ENCODE assay signal across 20 cellular contexts in the genomic region with DNA sequence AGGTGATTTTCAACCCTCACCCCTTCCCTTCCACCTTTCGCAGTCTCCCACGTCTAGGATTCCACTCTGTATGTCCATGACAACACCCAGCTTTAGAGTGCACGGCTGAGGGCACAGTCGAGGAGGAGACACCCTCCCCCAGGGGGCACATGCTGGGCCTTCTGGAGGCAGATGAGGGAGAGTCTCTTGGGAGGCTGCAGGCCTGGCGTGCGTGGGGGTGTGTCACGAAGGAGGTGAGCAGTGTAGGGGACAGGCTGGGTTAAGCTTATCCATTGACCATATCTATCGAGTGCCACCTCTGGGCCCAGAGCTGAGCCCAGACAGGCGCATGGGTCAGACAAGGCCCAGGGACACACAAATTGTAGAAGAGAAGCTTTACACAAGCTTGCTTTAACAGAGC. TPM values are rescaled to one million over a fixed set of nuclear protein-coding genes. Genes with fewer than 3 reads are reported as not detected.
DNase-seq lines count a peak whose midpoint lies in the region; ATAC-seq and TF ChIP-seq lines count a peak whose summit lies in the region.
"Had no signal": no experiment of that assay in that cellular context is flagged by ENCODE, and none has a peak within 500 bp of the region (broad histone marks: within the 10 kb centered on the region; RNA-seq: fewer than 3 reads in every experiment).

No MANE protein-coding gene starts in this region.

- TF ChIP-seq POLR2A in upper lobe of left lung (IDR thresholded peaks at IDR 0.05) = no peak

- no peaks in the 10 kb centered on the region for H3K27me3 Mint-ChIP-seq in natural killer cell treated with Interleukin-12 subunit alpha and Interleukin-12 subunit beta and Interleukin-15 and Interleukin-18, amount 100 ng/mL, for 72 hours
- H3K27me3 Mint-ChIP-seq in natural killer cell (ENCODE audit: low read depth in 2 of 2) = no peaks in the 10 kb centered on the region
- H3K27me3 Mint-ChIP-seq: B cell had no signal

- H3K4me1 ChIP-seq in lung (ENCODE audit: control insufficient read depth in 2 of 2, insufficient read depth in 2 of 2, low read length in 2 of 2) = no peaks in the 10 kb centered on the region
- H3K4me1 ChIP-seq in upper lobe of left lung = no peaks in the 10 kb centered on the region
- peaks cover 11% of the 10 kb centered on the region for H3K4me1 ChIP-seq in mucosa of descending colon (ENCODE audit: low read depth)

- H3K27me3 ChIP-seq in lung (ENCODE audit: control insufficient read depth, insufficient read depth) (no peaks in the 10 kb centered on the region), upper lobe of left lung (no peaks in the 10 kb centered on the region)
- H3K27me3 ChIP-seq: BLaER1 treated with 17β-estradiol and CSF1 and Interleukin-3, amounts not matched to agents 10 nM and 100 nM had no signal

- H3K9me3 ChIP-seq in lung (ENCODE audit: control insufficient read depth in 2 of 2, insufficient read depth in 1 of 2, low read length in 1 of 2) (peaks cover 0 to 7% of the 10 kb centered on the region in 2 donors), upper lobe of left lung (peaks cover 0 to 9% (median 2%) of the 10 kb centered on the region in 4 donors), mucosa of descending colon (peaks cover 6% of the 10 kb centered on the region)

- H3K27ac Mint-ChIP-seq in natural killer cell treated with Interleukin-12 subunit alpha and Interleukin-12 subunit beta and Interleukin-15 and Interleukin-18, amount 100 ng/mL, for 72 hours = no peak overlapping the region
- no peak overlapping the region for H3K27ac Mint-ChIP-seq in natural killer cell
- H3K27ac Mint-ChIP-seq: B cell; CD4-positive, CD25-positive, alpha-beta regulatory T cell; CD8-positive, alpha-beta memory T cell had no signal

- no peak overlapping the region for H3K4me3 Mint-ChIP-seq in natural killer cell treated with Interleukin-12 subunit alpha and Interleukin-12 subunit beta and Interleukin-15 and Interleukin-18, amount 100 ng/mL, for 72 hours
- no peak overlapping the region for H3K4me3 Mint-ChIP-seq in natural killer cell
- H3K4me3 Mint-ChIP-seq: B cell; CD4-positive, CD25-positive, alpha-beta regulatory T cell; CD8-positive, alpha-beta memory T cell; H9 had no signal

- H3K36me3 Mint-ChIP-seq in natural killer cell treated with Interleukin-12 subunit alpha and Interleukin-12 subunit beta and Interleukin-15 and Interleukin-18, amount 100 ng/mL, for 72 hours = no peaks in the 10 kb centered on the region
- H3K36me3 Mint-ChIP-seq in natural killer cell = no peaks in the 10 kb centered on the region
- H3K36me3 Mint-ChIP-seq: CD4-positive, CD25-positive, alpha-beta regulatory T cell had no signal

- DNase-seq in natural killer cell treated with Interleukin-12 subunit alpha and Interleukin-12 subunit beta and Interleukin-15 and Interleukin-18, amount 100 ng/mL, for 72 hours (ENCODE audit: low spot score) = no peak
- DNase-seq in natural killer cell (no peak), lung (ENCODE audit: low spot score) (peak; percentile 21), upper lobe of left lung (no peak), mucosa of descending colon (no peak), iPS-NIHi11 (ENCODE audit: low spot score) (no peak), HuH-7 (ENCODE audit: low spot score) (no peak)
- DNase-seq: 8988T; CD4-positive, CD25-positive, alpha-beta regulatory T cell; CD8-positive, alpha-beta memory T cell; COR-L47; DMS153; DMS79; GDM1; H9 had no signal

- peak; percentile 41 to 61 for ATAC-seq in natural killer cell treated with Interleukin-12 subunit alpha and Interleukin-12 subunit beta and Interleukin-15 and Interleukin-18, amount 100 ng/mL, for 72 hours
- ATAC-seq in natural killer cell (no peak), lung (ENCODE audit: insufficient read depth, low FRiP score) (no peak), upper lobe of left lung (ENCODE audit: low FRiP score in 2 of 2) (peak; percentile 14 to 50), mucosa of descending colon (no peak)

- H3K36me3 ChIP-seq in lung (ENCODE audit: control insufficient read depth in 2 of 2, insufficient read depth in 2 of 2, low read length in 2 of 2) = no peaks in the 10 kb centered on the region
- no peaks in the 10 kb centered on the region for H3K36me3 ChIP-seq in upper lobe of left lung
- H3K36me3 ChIP-seq in mucosa of descending colon (ENCODE audit: low read depth) = no peaks in the 10 kb centered on the region
- H3K36me3 ChIP-seq: BLaER1 treated with 17β-estradiol and CSF1 and Interleukin-3, amounts not matched to agents 10 nM and 100 nM had no signal

- no peak for TF ChIP-seq EP300 in upper lobe of left lung (IDR thresholded peaks at IDR 0.05)

- TF ChIP-seq CTCF in natural killer cell (IDR thresholded peaks at IDR 0.05) (no peak), lung (IDR thresholded peaks at IDR 0.05; ENCODE audit: control extremely low read depth, extremely low read depth) (no peak), upper lobe of left lung (IDR thresholded peaks at IDR 0.05) (no peak), mucosa of descending colon (IDR thresholded peaks at IDR 0.05) (no peak)

- H3K4me3 ChIP-seq in lung = no peak overlapping the region
- no peak overlapping the region for H3K4me3 ChIP-seq in upper lobe of left lung
- H3K4me3 ChIP-seq in mucosa of descending colon = no peak overlapping the region
- H3K4me3 ChIP-seq: BLaER1 treated with 17β-estradiol and CSF1 and Interleukin-3, amounts not matched to agents 10 nM and 100 nM had no signal

- H3K27ac ChIP-seq in lung (ENCODE audit: low read depth in 1 of 2, low read length in 1 of 2) (no peak overlapping the region), upper lobe of left lung (no peak overlapping the region)
- H3K27ac ChIP-seq: BLaER1 treated with 17β-estradiol and CSF1 and Interleukin-3, amounts not matched to agents 10 nM and 100 nM had no signal

- H3K4me1 Mint-ChIP-seq in natural killer cell treated with Interleukin-12 subunit alpha and Interleukin-12 subunit beta and Interleukin-15 and Interleukin-18, amount 100 ng/mL, for 72 hours (ENCODE audit: low read depth in 2 of 2) = no peaks in the 10 kb centered on the region
- H3K4me1 Mint-ChIP-seq in natural killer cell = no peaks in the 10 kb centered on the region
- H3K4me1 Mint-ChIP-seq: B cell; CD4-positive, CD25-positive, alpha-beta regulatory T cell; CD8-positive, alpha-beta memory T cell had no signal

- WGBS in lung, 2 donors = 91 to 95% methylated on average over 9 of the region's 9 CpGs
- WGBS in upper lobe of left lung, 2 donors = 94 to 95% methylated on average over 9 of the region's 9 CpGs

- H3K9me3 Mint-ChIP-seq in natural killer cell treated with Interleukin-12 subunit alpha and Interleukin-12 subunit beta and Interleukin-15 and Interleukin-18, amount 100 ng/mL, for 72 hours = peaks cover 1% of the 10 kb centered on the region
- H3K9me3 Mint-ChIP-seq in natural killer cell = peaks cover 0 to 4% of the 10 kb centered on the region in 2 donors

- intact Hi-C loops in natural killer cell (cut with micrococcal nuclease) = no loop called here
- intact Hi-C loops in mucosa of descending colon (cut with DNase I, micrococcal nuclease) = no loop called here

RNA-seq across cellular contexts. Expression of a gene that starts 18.8 kb away (rescaled TPM):
- total RNA-seq in natural killer cell treated with Interleukin-12 subunit alpha and Interleukin-12 subunit beta and Interleukin-15 and Interleukin-18, amount 100 ng/mL, for 72 hours = not detected
- total RNA-seq in natural killer cell (not detected), lung (under 1 TPM in 1 of 2 donors, not detected in 1; 0.37 TPM), upper lobe of left lung (under 1 TPM in 4 of 6 donors, not detected in 2; 0.55 to 0.79 (median 0.62) TPM), mucosa of descending colon (1 to 10 TPM in 1 of 3 donors, under 1 TPM in 2; 0.80 to 3.6 (median 0.95) TPM)
- polyA plus RNA-seq in lung = under 1 TPM; 0.10 to 0.22 TPM
- total RNA-seq: A673; B cell; CD4-positive, CD25-positive, alpha-beta regulatory T cell; Daoy had no signal
- polyA plus RNA-seq: AG04450; CD8-positive, alpha-beta memory T cell had no signal

RNA-seq across cellular contexts. Expression of a gene that starts 49.3 kb away (rescaled TPM):
- 10 to 100 TPM; 59.0 to 64.6 TPM for total RNA-seq in natural killer cell treated with Interleukin-12 subunit alpha and Interleukin-12 subunit beta and Interleukin-15 and Interleukin-18, amount 100 ng/mL, for 72 hours
- total RNA-seq in natural killer cell = 100 to 1,000 TPM in 2 of 3 donors, 10 to 100 TPM in 1; 99.4 to 109 (median 106) TPM
- 10 to 100 TPM; 50.1 to 81.0 TPM for total RNA-seq in lung
- 10 to 100 TPM in 1 of 2 donors, 1 to 10 TPM in 1; 8.1 to 11.6 TPM for polyA plus RNA-seq in lung
- 10 to 100 TPM; 43.0 to 79.2 (median 66.9) TPM for total RNA-seq in upper lobe of left lung
- 10 to 100 TPM; 71.8 to 80.6 (median 77.1) TPM for total RNA-seq in mucosa of descending colon

Comparison
In these comparisons a context has a peak if more than half of its experiments do, and no peak if none do; other contexts are left out.
1. ATAC-seq: peak in natural killer cell treated with Interleukin-12 subunit alpha and Interleukin-12 subunit beta and Interleukin-15 and Interleukin-18, amount 100 ng/mL, for 72 hours (2 of 2) and upper lobe of left lung (2 of 2); none in natural killer cell (0 of 3), lung (single experiment) and mucosa of descending colon (single experiment).